15 cellular contexts compared by ENCODE assay signal in genomic region chr13:26839682-26840081, GRCh38.
"Had no signal": no experiment of that assay in that cellular context is flagged by ENCODE, and none has a peak within 500 bp of the region (broad histone marks: within the 10 kb centered on the region; RNA-seq: fewer than 3 reads in every experiment).

No MANE protein-coding gene starts in this region.

- H3K4me3 Mint-ChIP-seq: activated CD4-positive, alpha-beta memory T cell treated with anti-CD3 and anti-CD28 coated beads for 36 hours; activated naive CD8-positive, alpha-beta T cell treated with anti-CD3 and anti-CD28 coated beads for 36 hours; immature natural killer cell; natural killer cell treated with Interleukin-12 subunit alpha and Interleukin-12 subunit beta and Interleukin-15 and Interleukin-18, amount 100 ng/mL, for 72 hours; type B pancreatic cell had no signal

- ATAC-seq: mucosa of descending colon; natural killer cell treated with Interleukin-12 subunit alpha and Interleukin-12 subunit beta and Interleukin-15 and Interleukin-18, amount 100 ng/mL, for 72 hours; sciatic nerve had no signal

- H3K4me3 ChIP-seq: esophagus squamous epithelium, mucosa of descending colon had no signal

- H3K27ac Mint-ChIP-seq: activated CD4-positive, alpha-beta memory T cell treated with anti-CD3 and anti-CD28 coated beads for 36 hours; activated naive CD8-positive, alpha-beta T cell treated with anti-CD3 and anti-CD28 coated beads for 36 hours; immature natural killer cell; natural killer cell treated with Interleukin-12 subunit alpha and Interleukin-12 subunit beta and Interleukin-15 and Interleukin-18, amount 100 ng/mL, for 72 hours; progenitor cell of endocrine pancreas; type B pancreatic cell had no signal

- DNase-seq: activated CD4-positive, alpha-beta memory T cell treated with anti-CD3 and anti-CD28 coated beads for 36 hours; activated CD4-positive, alpha-beta T cell treated with anti-CD3 and anti-CD28 coated beads for 1 hour; activated gamma-delta T cell; activated naive CD8-positive, alpha-beta T cell treated with anti-CD3 and anti-CD28 coated beads for 36 hours; activated T-cell treated with anti-CD3 and anti-CD28 coated beads, Interleukin-2, amount 50 U/mL, for 48 hours; esophagus squamous epithelium; foreskin fibroblast; immature natural killer cell; mucosa of descending colon; occipital lobe; stimulated activated naive CD4-positive, alpha-beta T cell treated with Interleukin-2 at 50 U/mL for 16 hours had no signal

- H3K9me3 ChIP-seq: esophagus squamous epithelium, mucosa of descending colon had no signal

- H3K4me1 ChIP-seq: esophagus squamous epithelium had no signal

- H3K9me3 Mint-ChIP-seq: activated CD4-positive, alpha-beta memory T cell treated with anti-CD3 and anti-CD28 coated beads for 36 hours; activated naive CD8-positive, alpha-beta T cell treated with anti-CD3 and anti-CD28 coated beads for 36 hours; immature natural killer cell; natural killer cell treated with Interleukin-12 subunit alpha and Interleukin-12 subunit beta and Interleukin-15 and Interleukin-18, amount 100 ng/mL, for 72 hours; type B pancreatic cell had no signal

- H3K36me3 Mint-ChIP-seq: activated CD4-positive, alpha-beta memory T cell treated with anti-CD3 and anti-CD28 coated beads for 36 hours; activated naive CD8-positive, alpha-beta T cell treated with anti-CD3 and anti-CD28 coated beads for 36 hours; immature natural killer cell; natural killer cell treated with Interleukin-12 subunit alpha and Interleukin-12 subunit beta and Interleukin-15 and Interleukin-18, amount 100 ng/mL, for 72 hours; type B pancreatic cell had no signal

- H3K4me1 Mint-ChIP-seq: activated naive CD8-positive, alpha-beta T cell treated with anti-CD3 and anti-CD28 coated beads for 36 hours; immature natural killer cell had no signal

- H3K36me3 ChIP-seq: esophagus squamous epithelium had no signal

- H3K27ac ChIP-seq: esophagus squamous epithelium had no signal
